ENCODE assay signal across 2 cellular contexts in genomic region chr16:71758293-71758760, GRCh38.
A peak's percentile ranks its signal among the peaks of the same experiment; 100 is the strongest.
TF ChIP-seq lines count a peak whose summit lies in the region.

No MANE protein-coding gene starts in this region.

TF ChIP-seq in A549, 52 proteins besides CTCF, POLR2A, EP300 and RAD21:
- TF ChIP-seq MAFK (IDR thresholded peaks at IDR 0.05; ENCODE audit: partially characterized antibody) (peak; percentile 40), CEBPB (IDR thresholded peaks at IDR 0.05) (no peak), GATA3 (IDR thresholded peaks at IDR 0.05; ENCODE audit: borderline replicate concordance) (no peak), RFX5 (IDR thresholded peaks at IDR 0.05) (no peak), ZNF302 (CRISPR knock-in tag; IDR thresholded peaks at IDR 0.05) (no peak)

TF ChIP-seq in HepG2, 621 proteins besides CTCF, POLR2A, EP300 and RAD21 (continues in another document):
- TF ChIP-seq RNF2 (conservative IDR thresholded peaks at IDR 0.05; ENCODE audit: low read depth) (no peak), ZNF282 (IDR thresholded peaks at IDR 0.05; ENCODE audit: partially characterized antibody) (no peak), ZFP90 (CRISPR knock-in tag; IDR thresholded peaks at IDR 0.05; ENCODE audit: borderline replicate concordance) (no peak), ZMAT3 (CRISPR knock-in tag; conservative IDR thresholded peaks at IDR 0.05) (no peak), AGO2 (optimal IDR thresholded peaks at IDR 0.05; ENCODE audit: low read depth, low read length) (no peak), ZGPAT (CRISPR knock-in tag; IDR thresholded peaks at IDR 0.05) (0 out of 2 replicates have a peak, but pooled peaks have one; percentile 54), ZNF816 (CRISPR knock-in tag; IDR thresholded peaks at IDR 0.05; ENCODE audit: borderline replicate concordance) (0 out of 2 replicates have a peak, but pooled peaks have one; percentile 44), NCOA1 (CRISPR knock-in tag; IDR thresholded peaks at IDR 0.05) (no peak), RXRA (CRISPR knock-in tag; IDR thresholded peaks at IDR 0.05) (no peak), JUN (CRISPR knock-in tag; IDR thresholded peaks at IDR 0.05) (no peak), PPARG (CRISPR knock-in tag; conservative IDR thresholded peaks at IDR 0.05) (no peak), SNAPC2 (CRISPR knock-in tag; IDR thresholded peaks at IDR 0.05) (no peak), NR2F2 (IDR thresholded peaks at IDR 0.05; ENCODE audit: borderline replicate concordance, low read depth) (no peak), NRL (CRISPR knock-in tag; IDR thresholded peaks at IDR 0.05; ENCODE audit: borderline replicate concordance) (no peak), PAXIP1 (CRISPR knock-in tag; conservative IDR thresholded peaks at IDR 0.05) (peak; percentile 54), DZIP1 (CRISPR knock-in tag; IDR thresholded peaks at IDR 0.05) (no peak), GTF2F1 (IDR thresholded peaks at IDR 0.05; ENCODE audit: low read length) (no peak), PLRG1 (conservative IDR thresholded peaks at IDR 0.05) (no peak), AHDC1 (CRISPR knock-in tag; IDR thresholded peaks at IDR 0.05; ENCODE audit: borderline replicate concordance) (0 out of 2 replicates have a peak, but pooled peaks have one; percentile 41), ZNF460 (CRISPR knock-in tag; IDR thresholded peaks at IDR 0.05; ENCODE audit: borderline replicate concordance) (no peak), BORCS8-MEF2B (CRISPR knock-in tag; IDR thresholded peaks at IDR 0.05) (no peak), POGK (CRISPR knock-in tag; conservative IDR thresholded peaks at IDR 0.05) (no peak), KLF11 (CRISPR knock-in tag; IDR thresholded peaks at IDR 0.05) (no peak), ZNF570 (CRISPR knock-in tag; IDR thresholded peaks at IDR 0.05; ENCODE audit: borderline replicate concordance) (no peak), ZBTB25 (CRISPR knock-in tag; IDR thresholded peaks at IDR 0.05) (no peak), PTBP1 (IDR thresholded peaks at IDR 0.05; ENCODE audit: low read depth, low read length, poor library complexity, severe bottlenecking) (no peak), ZNF691 (CRISPR knock-in tag; IDR thresholded peaks at IDR 0.05; ENCODE audit: borderline replicate concordance, low read depth) (no peak), HINFP (CRISPR knock-in tag; IDR thresholded peaks at IDR 0.05; ENCODE audit: low read depth) (no peak), CREM (IDR thresholded peaks at IDR 0.05) (no peak), CREM (CRISPR knock-in tag; IDR thresholded peaks at IDR 0.05) (no peak), ZNF33B (CRISPR knock-in tag; IDR thresholded peaks at IDR 0.05) (no peak), REST (IDR thresholded peaks at IDR 0.05; ENCODE audit: borderline replicate concordance in 1 of 2, low read depth in 1 of 2, low read length in 2 of 2) (no peak), MBNL3 (CRISPR knock-in tag; conservative IDR thresholded peaks at IDR 0.05) (no peak), ZNF17 (CRISPR knock-in tag; IDR thresholded peaks at IDR 0.05) (no peak), ATF1 (CRISPR knock-in tag; IDR thresholded peaks at IDR 0.05) (no peak)
